Comparison of ENCODE assay signal across 8 cellular contexts in genomic region chr7:23679898-23680416, GRCh38. TPM values are rescaled to one million over a fixed set of nuclear protein-coding genes. Genes with fewer than 3 reads are reported as not detected.
DNase-seq lines count a peak whose midpoint lies in the region; ATAC-seq, FAIRE-seq and TF ChIP-seq lines count a peak whose summit lies in the region.

FAM221A (plus strand) TSS chr7:23680199; CDS start chr7:23680219, 20 bp downstream.

- H2AFZ ChIP-seq in keratinocyte (ENCODE audit: control insufficient read depth, low read length), result peak within 1 kb of the TSS; percentile 89

- H3K9me3 ChIP-seq in keratinocyte (ENCODE audit: control insufficient read depth, low read depth, low read length) (no peaks in the 10 kb centered on the region), WERI-Rb-1 (ENCODE audit: severe bottlenecking) (no peaks in the 10 kb centered on the region)

- TF ChIP-seq CTCF in WI38 (IDR thresholded peaks at IDR 0.05; ENCODE audit: low read depth, low read length), result peak; percentile 53
- TF ChIP-seq CTCF in keratinocyte (optimal IDR thresholded peaks at IDR 0.05 in 1 of 3, IDR thresholded peaks at IDR 0.05 in 1 of 3, conservative IDR thresholded peaks at IDR 0.05 in 1 of 3; ENCODE audit: extremely low read depth in 1 of 3, insufficient read depth in 2 of 3, low read length in 3 of 3), result peak; percentile 18 to 85 (median 70)
- no peak for TF ChIP-seq CTCF in WERI-Rb-1 (IDR thresholded peaks at IDR 0.05; ENCODE audit: low read depth, low read length)

- no peaks in the 10 kb centered on the region for H3K36me3 ChIP-seq in keratinocyte (ENCODE audit: control insufficient read depth in 2 of 2, extremely low read depth in 1 of 2, insufficient read depth in 2 of 2, low read length in 2 of 2)
- H3K36me3 ChIP-seq in WERI-Rb-1, result no peaks in the 10 kb centered on the region

- peaks cover 6% of the 10 kb centered on the region for H3K4me1 ChIP-seq in keratinocyte (ENCODE audit: control insufficient read depth, extremely low read depth, insufficient read depth, low read length)

- H3K4me3 ChIP-seq in WI38 (ENCODE audit: low read depth, low read length) (peak within 1 kb of the TSS; percentile 56), keratinocyte (ENCODE audit: control insufficient read depth in 2 of 3, extremely low read depth in 1 of 3, insufficient read depth in 2 of 3, low read depth in 1 of 3, low read length in 3 of 3) (peak within 1 kb of the TSS; percentile 52 to 80 (median 75)), WERI-Rb-1 (ENCODE audit: low read depth, low read length) (no peak within 1 kb of the TSS)

- H3K27ac ChIP-seq in caudate nucleus (ENCODE audit: low read depth, low read length), result peak within 1 kb of the TSS; percentile 76
- no peak within 1 kb of the TSS for H3K27ac ChIP-seq in keratinocyte (ENCODE audit: control insufficient read depth, insufficient read depth, low read length)
- no peak within 1 kb of the TSS for H3K27ac ChIP-seq in WERI-Rb-1

- peak; percentile 98 for ATAC-seq in HG02678 (IDR thresholded peaks at IDR 0.05; ENCODE audit: unreplicated experiment)

- peak; percentile 68 for DNase-seq in GM12892 (ENCODE audit: insufficient read length)
- DNase-seq in NCI-H1417 treated with DMSO at 0.1 percent for 48 hours (lab: John Stamatoyannopoulos, UW), result peak; percentile 88
- DNase-seq in caudate nucleus (lab: John Stamatoyannopoulos, UW), result peak in 60 of 61 donors; percentile 24 to 94 (median 86)
- DNase-seq in keratinocyte (ENCODE audit: low read depth, low spot score), result peak; percentile 4
- peak; percentile 54 to 74 for DNase-seq in stimulated activated CD4-positive, alpha-beta T cell treated with anti-CD3 and anti-CD28 coated beads, Interleukin-15, amount 100 ng/mL, for 1 hour (ENCODE audit: low read depth in 1 of 2, low spot score in 1 of 2)
- DNase-seq in WERI-Rb-1, result no peak

- peak; percentile 22; the same call in 1 of the 2 replicates for TF ChIP-seq POLR2A in GM12892 (IDR thresholded peaks at IDR 0.05; ENCODE audit: low read depth, low read length)

- H4K20me1 ChIP-seq in keratinocyte (ENCODE audit: control insufficient read depth, extremely low read depth, insufficient read depth, low read length), result no peaks in the 10 kb centered on the region

- dilution Hi-C loops in keratinocyte (cut with MboI; ENCODE audit: extremely low pct_ligation_motif_present, low sequenced_read_pairs), result no loop called here

- H3K4me2 ChIP-seq in keratinocyte (ENCODE audit: control insufficient read depth, extremely low read depth, insufficient read depth, low read depth, low read length), result peak within 1 kb of the TSS; percentile 93

- peak; percentile 97 for FAIRE-seq in GM12892 (lab: Jason Lieb, UNC)
- FAIRE-seq in keratinocyte (lab: Jason Lieb, UNC), result no peak

- no peak within 1 kb of the TSS for H3K9ac ChIP-seq in keratinocyte (ENCODE audit: control insufficient read depth, extremely low read depth, insufficient read depth, low read length)

- H3K9me1 ChIP-seq in keratinocyte (ENCODE audit: control insufficient read depth, extremely low read depth, insufficient read depth, low read length), result no peaks in the 10 kb centered on the region

- H3K79me2 ChIP-seq in keratinocyte (ENCODE audit: control insufficient read depth, insufficient read depth, low read length), result no peaks in the 10 kb centered on the region

- H3K27me3 ChIP-seq in keratinocyte (ENCODE audit: control insufficient read depth, extremely low read depth, insufficient read depth, low read length) (no peaks in the 10 kb centered on the region), WERI-Rb-1 (ENCODE audit: insufficient read depth, low read depth, severe bottlenecking) (no peaks in the 10 kb centered on the region)

RNA-seq across cellular contexts. Expression of gene FAM221A, which starts in this region (rescaled TPM):
- 17.6 TPM for polyA plus RNA-seq in GM12892 (2012; ENCODE audit: missing spikeins)
- 0.71 to 0.93 TPM (median 0.73 TPM) in 3 replicates for polyA plus RNA-seq in keratinocyte
- 1.6 TPM for polyA plus RNA-seq in keratinocyte (2011; ENCODE audit: low read depth)
- polyA plus RNA-seq in keratinocyte (2011; cell fraction: cytosol; rRNA removed), result 0.34 and 0.35 TPM in 2 replicates
- polyA plus RNA-seq in keratinocyte (2011; cell fraction: nucleus; rRNA removed), result 2.1 and 2.2 TPM in 2 replicates
- 0.16 and 1.6 TPM in 2 replicates for polyA plus RNA-seq in keratinocyte (2012; ENCODE audit: low replicate concordance)
- polyA minus RNA-seq in keratinocyte, result 0.82 to 4.3 TPM (median 0.95 TPM) in 3 replicates
- not detected for polyA minus RNA-seq in keratinocyte (2011; cell fraction: cytosol; rRNA and poly(A)+ RNA removed)
- 0.84 and 1.0 TPM in 2 replicates for polyA minus RNA-seq in keratinocyte (2011; cell fraction: nucleus; rRNA and poly(A)+ RNA removed)
